2 cellular contexts compared by ENCODE assay signal in genomic region chr17:4892499-4893221, GRCh38.
TF ChIP-seq lines count a peak whose summit lies in the region.

No MANE protein-coding gene starts in this region.

TF ChIP-seq in HEK293, 187 proteins besides CTCF, POLR2A, EP300 and RAD21:
- TF ChIP-seq EGR2 (tag by site-specific recombination; IDR thresholded peaks at IDR 0.05; ENCODE audit: low read depth) (peak; percentile 69), ZNF311 (tag by site-specific recombination; IDR thresholded peaks at IDR 0.05; ENCODE audit: borderline replicate concordance) (no peak), ZNF48 (tag by site-specific recombination; IDR thresholded peaks at IDR 0.05) (no peak), HOXA7 (CRISPR knock-in tag; IDR thresholded peaks at IDR 0.05; ENCODE audit: borderline replicate concordance) (no peak), ZFHX2 (tag by site-specific recombination; conservative IDR thresholded peaks at IDR 0.05) (peak; percentile 63), GLIS2 (tag by site-specific recombination; IDR thresholded peaks at IDR 0.05) (no peak)
- TF ChIP-seq, protein P1, sequence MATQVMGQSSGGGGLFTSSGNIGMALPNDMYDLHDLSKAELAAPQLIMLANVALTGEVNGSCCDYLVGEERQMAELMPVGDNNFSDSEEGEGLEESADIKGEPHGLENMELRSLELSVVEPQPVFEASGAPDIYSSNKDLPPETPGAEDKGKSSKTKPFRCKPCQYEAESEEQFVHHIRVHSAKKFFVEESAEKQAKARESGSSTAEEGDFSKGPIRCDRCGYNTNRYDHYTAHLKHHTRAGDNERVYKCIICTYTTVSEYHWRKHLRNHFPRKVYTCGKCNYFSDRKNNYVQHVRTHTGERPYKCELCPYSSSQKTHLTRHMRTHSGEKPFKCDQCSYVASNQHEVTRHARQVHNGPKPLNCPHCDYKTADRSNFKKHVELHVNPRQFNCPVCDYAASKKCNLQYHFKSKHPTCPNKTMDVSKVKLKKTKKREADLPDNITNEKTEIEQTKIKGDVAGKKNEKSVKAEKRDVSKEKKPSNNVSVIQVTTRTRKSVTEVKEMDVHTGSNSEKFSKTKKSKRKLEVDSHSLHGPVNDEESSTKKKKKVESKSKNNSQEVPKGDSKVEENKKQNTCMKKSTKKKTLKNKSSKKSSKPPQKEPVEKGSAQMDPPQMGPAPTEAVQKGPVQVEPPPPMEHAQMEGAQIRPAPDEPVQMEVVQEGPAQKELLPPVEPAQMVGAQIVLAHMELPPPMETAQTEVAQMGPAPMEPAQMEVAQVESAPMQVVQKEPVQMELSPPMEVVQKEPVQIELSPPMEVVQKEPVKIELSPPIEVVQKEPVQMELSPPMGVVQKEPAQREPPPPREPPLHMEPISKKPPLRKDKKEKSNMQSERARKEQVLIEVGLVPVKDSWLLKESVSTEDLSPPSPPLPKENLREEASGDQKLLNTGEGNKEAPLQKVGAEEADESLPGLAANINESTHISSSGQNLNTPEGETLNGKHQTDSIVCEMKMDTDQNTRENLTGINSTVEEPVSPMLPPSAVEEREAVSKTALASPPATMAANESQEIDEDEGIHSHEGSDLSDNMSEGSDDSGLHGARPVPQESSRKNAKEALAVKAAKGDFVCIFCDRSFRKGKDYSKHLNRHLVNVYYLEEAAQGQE (tag by site-specific recombination; IDR thresholded peaks at IDR 0.05): peak; percentile 72
TF ChIP-seq in HEK293: peak in this region for 3.

TF ChIP-seq in K562, 482 proteins besides CTCF, POLR2A, EP300 and RAD21:
- TF ChIP-seq POLR2G (IDR thresholded peaks at IDR 0.05; ENCODE audit: low read depth, low read length) (peak; percentile 51; the same call in 1 of the 2 replicates), XRCC3 (IDR thresholded peaks at IDR 0.05) (no peak)
